In genomic region chr4:73704314-73705055, GRCh38 we compare ENCODE assay signal across 8 cellular contexts. TPM values are rescaled to one million over a fixed set of nuclear protein-coding genes. Genes with fewer than 3 reads are reported as not detected.
A peak's percentile ranks its signal among the peaks of the same experiment; 100 is the strongest.
DNase-seq lines count a peak whose midpoint lies in the region; ATAC-seq and TF ChIP-seq lines count a peak whose summit lies in the region.

No MANE protein-coding gene starts in this region.

- no peak for TF ChIP-seq EP300 in esophagus muscularis mucosa (IDR thresholded peaks at IDR 0.05)

- intact Hi-C loops in esophagus muscularis mucosa (cut with DNase I), result no loop called here

- TF ChIP-seq CTCF in AG04449 (IDR thresholded peaks at IDR 0.05; ENCODE audit: insufficient read depth, low read length, missing control alignments), result no peak
- TF ChIP-seq CTCF in esophagus muscularis mucosa (IDR thresholded peaks at IDR 0.05), result no peak
- no peak for TF ChIP-seq CTCF in GM10266 (IDR thresholded peaks at IDR 0.05; ENCODE audit: control insufficient read depth, insufficient read depth, low read depth, missing control alignments)

- peak overlapping the region; percentile 12 for H3K4me2 ChIP-seq in neuronal stem cell (ENCODE audit: insufficient read depth, low read length, poor library complexity, severe bottlenecking)

- no peak overlapping the region for H3K4me3 ChIP-seq in AG04449 (ENCODE audit: low read depth, low read length)
- no peak overlapping the region for H3K4me3 ChIP-seq in esophagus muscularis mucosa
- no peak overlapping the region for H3K4me3 ChIP-seq in neuronal stem cell (ENCODE audit: low read length in 2 of 2)

- H3K79me1 ChIP-seq in neuronal stem cell (ENCODE audit: low read depth, low read length), result no peaks in the 10 kb centered on the region

- H2BK120ac ChIP-seq in neuronal stem cell (ENCODE audit: low read depth, low read length), result no peak overlapping the region

- CTCF ChIA-PET in AG04449 (lab: Yijun Ruan, JAX), result interaction anchor here (0.6 to 1.9 kb wide), 4 partner anchors 10 to 207 kb away, joined by 3 to 12 read pairs (median 3); no protein-coding TSS in a partner anchor

- no peak overlapping the region for H3K23ac ChIP-seq in neuronal stem cell (ENCODE audit: low read depth, low read length, poor library complexity)

- peak overlapping the region; percentile 57 for H2AFZ ChIP-seq in neuronal stem cell (ENCODE audit: low read length)

- no peak overlapping the region for H2BK15ac ChIP-seq in neuronal stem cell (ENCODE audit: low read length)

- no peak overlapping the region for H2BK5ac ChIP-seq in neuronal stem cell (ENCODE audit: low read length)

- no peak overlapping the region for H3K4ac ChIP-seq in neuronal stem cell (ENCODE audit: low read length)

- H4K8ac ChIP-seq in neuronal stem cell (ENCODE audit: low read depth, low read length), result no peak overlapping the region

- H3K27ac ChIP-seq in esophagus muscularis mucosa (replicated peaks in 1 of 4), result peak overlapping the region; percentile 32 to 64 (median 54)
- H3K27ac ChIP-seq in neuronal stem cell (replicated peaks; ENCODE audit: low read length), result no peak overlapping the region

- H3K27me3 ChIP-seq in esophagus muscularis mucosa (no peaks in the 10 kb centered on the region), neuronal stem cell (ENCODE audit: control insufficient read depth in 3 of 3, insufficient read depth in 3 of 3, low read depth in 1 of 3, low read length in 3 of 3) (no peaks in the 10 kb centered on the region)

- DNase-seq in AG04449 (ENCODE audit: low read depth, low spot score) (peak; percentile 98), RPMI7951 (ENCODE audit: low read depth) (peak; percentile 98), esophagus muscularis mucosa (ENCODE audit: extremely low spot score) (no peak), neuronal stem cell (ENCODE audit: low spot score) (no peak), DMS114 treated with DMSO at 0.1 percent for 48 hours (lab: John Stamatoyannopoulos, UW; ENCODE audit: unreplicated experiment) (no peak), GM10266 (ENCODE audit: extremely low spot score) (no peak)

- no peak overlapping the region for H3K9ac ChIP-seq in neuronal stem cell (ENCODE audit: low read depth, low read length, poor library complexity)

- H3K14ac ChIP-seq in neuronal stem cell (ENCODE audit: low read length), result no peak overlapping the region

- peaks cover 10 to 21% (median 18%) of the 10 kb centered on the region in 4 donors for H3K4me1 ChIP-seq in esophagus muscularis mucosa
- peaks cover 0 to 10% of the 10 kb centered on the region in 2 donors for H3K4me1 ChIP-seq in neuronal stem cell (ENCODE audit: control insufficient read depth in 2 of 2, insufficient read depth in 1 of 2, low read depth in 1 of 2, low read length in 2 of 2)

- ATAC-seq in HG02759 (IDR thresholded peaks at IDR 0.05; ENCODE audit: unreplicated experiment) (peak; percentile 74), HG03521 (IDR thresholded peaks at IDR 0.05; ENCODE audit: unreplicated experiment) (no peak)

- H2AK5ac ChIP-seq in neuronal stem cell (ENCODE audit: low read depth, low read length), result no peak overlapping the region

- POLR2A ChIA-PET in AG04449 (lab: Yijun Ruan, JAX), result interaction anchor here (0.6 to 1.2 kb wide), 5 partner anchors 8 to 445 kb away, joined by 3 to 5 read pairs (median 3); no protein-coding TSS in a partner anchor

- H3K18ac ChIP-seq in neuronal stem cell (ENCODE audit: low read length), result no peak overlapping the region

- no peak overlapping the region for H4K91ac ChIP-seq in neuronal stem cell (ENCODE audit: low read depth, low read length, poor library complexity)

- H3K9me3 ChIP-seq in esophagus muscularis mucosa (no peaks in the 10 kb centered on the region), neuronal stem cell (replicated peaks in 1 of 2; ENCODE audit: control insufficient read depth in 2 of 2, insufficient read depth in 1 of 2, low read depth in 1 of 2, low read length in 2 of 2) (no peaks in the 10 kb centered on the region)

- H3K36me3 ChIP-seq in esophagus muscularis mucosa (no peaks in the 10 kb centered on the region), neuronal stem cell (replicated peaks in 1 of 2; ENCODE audit: control insufficient read depth in 2 of 2, insufficient read depth in 2 of 2, low read length in 2 of 2) (no peaks in the 10 kb centered on the region)

- no peak for TF ChIP-seq POLR2A in esophagus muscularis mucosa (IDR thresholded peaks at IDR 0.05; ENCODE audit: low read depth)

- 50% methylated on average over 9 of the region's 9 CpGs for WGBS in esophagus muscularis mucosa
- no CpG with 5 or more reads among the region's 9 CpGs for WGBS in neuronal stem cell (ENCODE audit: extremely low coverage in 2 of 2, insufficient read length in 2 of 2, insufficient replicate concordance in 1 of 2), 2 donors

- H2BK12ac ChIP-seq in neuronal stem cell (ENCODE audit: low read length), result no peak overlapping the region

RNA-seq across cellular contexts. Expression of gene CXCL8, which starts 35.9 kb away (rescaled TPM):
- total RNA-seq in RPMI7951 (2014; rRNA removed; shearing (Covaris generic)), result 66.9 and 79.5 TPM in 2 replicates
- total RNA-seq in esophagus muscularis mucosa, result 1 to 10 TPM in 1 of 4 donors, not detected in 3; 8.0 TPM
- not detected for polyA plus RNA-seq in neuronal stem cell (2013, experiment 1 of 2)
- polyA plus RNA-seq in neuronal stem cell (2013, experiment 2 of 2), result not detected

Comparison
In these comparisons a context has a peak if more than half of its experiments do, and no peak if none do; other contexts are left out.
1. DNase-seq: peak in AG04449 (single experiment) and RPMI7951 (single experiment); none in esophagus muscularis mucosa (single experiment), neuronal stem cell (single experiment), DMS114 treated with DMSO at 0.1 percent for 48 hours (single experiment) and GM10266 (single experiment).